Comparison of ENCODE assay signal across 11 cellular contexts in the genomic region with DNA sequence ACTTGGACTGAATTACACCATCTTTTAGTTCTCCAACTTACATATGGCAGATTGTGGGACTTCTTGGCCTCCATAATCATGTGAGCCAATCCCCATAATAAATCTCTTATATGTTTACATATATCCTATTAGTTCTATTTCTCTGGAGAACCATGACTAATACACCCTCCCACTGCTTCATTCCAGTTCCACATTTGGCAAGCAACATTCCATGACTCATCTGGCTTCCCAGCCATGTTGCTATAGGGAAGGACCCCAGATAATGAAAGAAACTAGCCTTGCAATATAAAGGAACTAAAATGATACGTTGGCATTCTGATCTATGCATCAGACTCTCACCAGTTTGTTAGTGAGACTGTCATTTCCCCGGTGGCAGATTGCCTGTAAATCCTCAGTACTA. TPM values are rescaled to one million over a fixed set of nuclear protein-coding genes. Genes with fewer than 3 reads are reported as not detected.
A peak's percentile ranks its signal among the peaks of the same experiment; 100 is the strongest.
DNase-seq lines count a peak whose midpoint lies in the region; ATAC-seq and TF ChIP-seq lines count a peak whose summit lies in the region.
"Had no signal": no experiment of that assay in that cellular context is flagged by ENCODE, and none has a peak within 500 bp of the region (broad histone marks: within the 10 kb centered on the region; RNA-seq: fewer than 3 reads in every experiment).

No MANE protein-coding gene starts in this region.

- DNase-seq in HFFc6 (peak; percentile 92), amniotic epithelial cell (ENCODE audit: low read depth) (peak; percentile 97), hepatocyte (ENCODE audit: low spot score) (peak; percentile 53), cerebellar cortex (ENCODE audit: low spot score) (no peak), mucosa of gallbladder (ENCODE audit: low spot score) (no peak)
- DNase-seq: CD4-positive, alpha-beta memory T cell; H9; left cardiac atrium had no signal

- H3K9me2 ChIP-seq in hepatocyte (replicated peaks; ENCODE audit: insufficient read depth), result no peaks in the 10 kb centered on the region

- H3K4me1 ChIP-seq in ACC112 (ENCODE audit: control insufficient read depth, insufficient read depth, low read length, unreplicated experiment) (peaks cover 33% of the 10 kb centered on the region), hepatocyte (ENCODE audit: insufficient read depth) (no peaks in the 10 kb centered on the region)

- no peaks in the 10 kb centered on the region for H3K27me3 ChIP-seq in ACC112 (ENCODE audit: insufficient read depth, low read length)
- H3K27me3 ChIP-seq in hepatocyte, result no peaks in the 10 kb centered on the region

- TF ChIP-seq CTCF in HFFc6 (IDR thresholded peaks at IDR 0.05) (no peak), hepatocyte (IDR thresholded peaks at IDR 0.05; ENCODE audit: poor library complexity) (no peak)

- WGBS in hepatocyte (ENCODE audit: low lambda C conversion rate, missing lambda C conversion rate), result 83% methylated on average over 2 of the region's 2 CpGs

- no peaks in the 10 kb centered on the region; the same call in 1 of the 2 replicates for H3K27me3 Mint-ChIP-seq in HFFc6 (ENCODE audit: insufficient read depth)

- H2AFZ ChIP-seq in ACC112 (ENCODE audit: low read length, unreplicated experiment) (peak overlapping the region; percentile 27), hepatocyte (no peak overlapping the region)

- H3K4me1 Mint-ChIP-seq in HFFc6 (ENCODE audit: low read depth), result peaks cover 39% of the 10 kb centered on the region
- H3K4me1 Mint-ChIP-seq: CD4-positive, alpha-beta memory T cell; H9 had no signal

- no peaks in the 10 kb centered on the region for H3K36me3 ChIP-seq in ACC112 (ENCODE audit: insufficient read depth, low read length)
- H3K36me3 ChIP-seq in hepatocyte (replicated peaks; ENCODE audit: insufficient read depth, low read depth), result no peaks in the 10 kb centered on the region

- H3K79me2 ChIP-seq in ACC112 (ENCODE audit: control insufficient read depth, insufficient read depth, low read length, unreplicated experiment) (no peaks in the 10 kb centered on the region), hepatocyte (no peaks in the 10 kb centered on the region)

- no peak overlapping the region for H3K4me2 ChIP-seq in hepatocyte

- no peaks in the 10 kb centered on the region for H3K36me3 Mint-ChIP-seq in HFFc6 (ENCODE audit: low read depth)
- H3K36me3 Mint-ChIP-seq: CD4-positive, alpha-beta memory T cell had no signal

- peak overlapping the region; percentile 87 for H3K27ac Mint-ChIP-seq in HFFc6
- H3K27ac Mint-ChIP-seq: CD4-positive, alpha-beta memory T cell; H9 had no signal

- H3K9me3 Mint-ChIP-seq in HFFc6, result no peaks in the 10 kb centered on the region
- H3K9me3 Mint-ChIP-seq: H9 had no signal

- ATAC-seq in HG03196 (IDR thresholded peaks at IDR 0.05; ENCODE audit: unreplicated experiment) (no peak), HG03521 (IDR thresholded peaks at IDR 0.05; ENCODE audit: unreplicated experiment) (no peak)

- H4K20me1 ChIP-seq in hepatocyte (ENCODE audit: insufficient read depth, poor library complexity, severe bottlenecking), result no peaks in the 10 kb centered on the region

- H3K9me3 ChIP-seq in hepatocyte (ENCODE audit: low read depth), result no peaks in the 10 kb centered on the region

- H3K27ac ChIP-seq in ACC112 (ENCODE audit: low read depth, low read length) (peak overlapping the region; percentile 76), hepatocyte (no peak overlapping the region)

- peak overlapping the region; percentile 51 for H3K4me3 Mint-ChIP-seq in HFFc6
- H3K4me3 Mint-ChIP-seq: CD4-positive, alpha-beta memory T cell; H9 had no signal

- H3K4me3 ChIP-seq in ACC112 (ENCODE audit: low read depth, low read length), result peak overlapping the region; percentile 27; the same call in 1 of the 2 replicates
- no peak overlapping the region for H3K4me3 ChIP-seq in hepatocyte

RNA-seq across cellular contexts. Expression of gene ACOD1, which starts 10.9 kb away (rescaled TPM):
- not detected for total RNA-seq in HFFc6 (2021; fragmentation: NEBNext Ultra II Directional; extraction: Animal tissue kit (Norgen Biotek cat#: 25700))
- total RNA-seq in hepatocyte (not detected in 2 replicates), mucosa of gallbladder (not detected)
- polyA plus RNA-seq in hepatocyte, result not detected in 2 replicates
- total RNA-seq: CD4-positive, alpha-beta memory T cell; H9; left cardiac atrium had no signal
- polyA plus RNA-seq: CD4-positive, alpha-beta memory T cell had no signal

RNA-seq across cellular contexts. Expression of gene KCTD12, which starts 51.2 kb away (rescaled TPM):
- 1 to 10 TPM in 2 of 6 experiments, under 1 TPM in 4; 0.66 to 3.4 (median 0.90) TPM for total RNA-seq in HFFc6 (2021; fragmentation: NEBNext Ultra II Directional; extraction: Animal tissue kit (Norgen Biotek cat#: 25700))
- 62.8 and 70.5 TPM in 2 replicates for total RNA-seq in hepatocyte
- 7.7 and 9.1 TPM in 2 replicates for polyA plus RNA-seq in hepatocyte
- 77.3 TPM for total RNA-seq in mucosa of gallbladder

RNA-seq across cellular contexts. Expression of gene CLN5, which starts 54.5 kb away (rescaled TPM):
- total RNA-seq in HFFc6 (2021; fragmentation: NEBNext Ultra II Directional; extraction: Animal tissue kit (Norgen Biotek cat#: 25700)), result 10 to 100 TPM; 28.4 to 35.1 (median 29.8) TPM
- 41.1 and 45.2 TPM in 2 replicates for total RNA-seq in hepatocyte
- 31.2 and 31.5 TPM in 2 replicates for polyA plus RNA-seq in hepatocyte
- 56.9 TPM for total RNA-seq in mucosa of gallbladder

Comparison
In these comparisons a context has a peak if more than half of its experiments do, and no peak if none do; other contexts are left out.
1. DNase-seq: peak in HFFc6 (single experiment), amniotic epithelial cell (single experiment) and hepatocyte (single experiment); none in cerebellar cortex (single experiment) and mucosa of gallbladder (single experiment).
2. RNA of gene KCTD12, which starts 51.2 kb away (total RNA-seq): 77.3 TPM in mucosa of gallbladder (single experiment) and 62.8 to 70.5 TPM in hepatocyte; 0.66 to 3.4 TPM in HFFc6; every median in the first group is over 10 times any median in the second.